Comparison of ENCODE assay signal across 9 cellular contexts in the genomic region with DNA sequence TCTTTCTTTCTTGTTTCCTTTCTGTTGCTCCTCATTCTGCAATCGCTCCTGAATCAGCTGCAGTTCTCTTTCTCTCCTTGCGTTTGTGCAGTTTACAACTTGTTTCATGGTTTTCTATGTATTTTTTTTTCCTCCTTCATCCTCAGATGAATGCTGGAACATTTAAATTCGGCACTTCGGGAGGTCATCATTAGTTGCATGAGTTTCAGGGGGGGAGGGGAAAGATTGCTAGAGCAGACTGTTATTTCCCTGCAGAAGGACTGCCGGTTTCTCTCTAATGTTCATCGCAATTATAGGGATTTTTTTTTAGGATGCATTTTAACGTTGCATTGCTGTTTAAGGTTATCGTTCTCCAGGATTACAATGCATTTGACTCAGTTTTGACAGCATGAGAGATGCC. TPM values are rescaled to one million over a fixed set of nuclear protein-coding genes. Genes with fewer than 3 reads are reported as not detected.
DNase-seq lines count a peak whose midpoint lies in the region; ATAC-seq and TF ChIP-seq lines count a peak whose summit lies in the region.
"Had no signal": no experiment of that assay in that cellular context is flagged by ENCODE, and none has a peak within 500 bp of the region (broad histone marks: within the 10 kb centered on the region; RNA-seq: fewer than 3 reads in every experiment).

No MANE protein-coding gene starts in this region.

- H3K27me3 Mint-ChIP-seq in activated CD8-positive, alpha-beta memory T cell treated with anti-CD3 and anti-CD28 coated beads, Interleukin-2, amount 10 ng/mL, durations not matched to agents 7 days and 5 days: peaks cover 16% of the 10 kb centered on the region
- H3K27me3 Mint-ChIP-seq in activated T-cell treated with anti-CD3 and anti-CD28 coated beads, Interleukin-2, amount 50 U/mL, for 4 hours (ENCODE audit: low read depth): peaks cover 4% of the 10 kb centered on the region

- CTCF ChIA-PET in activated CD8-positive, alpha-beta memory T cell treated with anti-CD3 and anti-CD28 coated beads, Interleukin-2, amount 10 ng/mL, durations not matched to agents 7 days and 5 days (lab: Charles Lee): no interaction called here

- H3K9me3 ChIP-seq in mesodermal cell (ENCODE audit: control insufficient read depth, low read length) (no peaks in the 10 kb centered on the region), tibial nerve (no peaks in the 10 kb centered on the region)

- peak overlapping the region; percentile 25 for H3K4me3 Mint-ChIP-seq in activated CD8-positive, alpha-beta memory T cell treated with anti-CD3 and anti-CD28 coated beads, Interleukin-2, amount 10 ng/mL, durations not matched to agents 7 days and 5 days
- H3K4me3 Mint-ChIP-seq in activated T-cell treated with anti-CD3 and anti-CD28 coated beads, Interleukin-2, amount 50 U/mL, for 4 hours: no peak overlapping the region

- TF ChIP-seq EP300 in tibial nerve (IDR thresholded peaks at IDR 0.05): no peak

- TF ChIP-seq CTCF in coronary artery (IDR thresholded peaks at IDR 0.05): no peak
- no peak for TF ChIP-seq CTCF in tibial nerve (IDR thresholded peaks at IDR 0.05)

- H3K27ac ChIP-seq in coronary artery (no peak overlapping the region), mesodermal cell (ENCODE audit: low read depth, low read length, severe bottlenecking) (no peak overlapping the region), tibial nerve (peak overlapping the region in 1 of 4 donors; percentile 46)

- peak overlapping the region; percentile 69 for H3K4me3 ChIP-seq in coronary artery
- peak overlapping the region; percentile 51 for H3K4me3 ChIP-seq in mesodermal cell (ENCODE audit: extremely low read depth, insufficient read depth, low read length, poor library complexity, severe bottlenecking)
- H3K4me3 ChIP-seq in tibial nerve: peak overlapping the region; percentile 28 to 60 (median 41)

- TF ChIP-seq POLR2A in tibial nerve (IDR thresholded peaks at IDR 0.05): no peak

- WGBS in mesodermal cell (ENCODE audit: insufficient coverage in 2 of 2), 2 experiments: 1 to 7% methylated on average over 5 to 7 of the region's 8 CpGs
- 1 to 3% methylated on average over 8 of the region's 8 CpGs for WGBS in tibial nerve, 2 donors

- no peaks in the 10 kb centered on the region for H3K36me3 Mint-ChIP-seq in activated CD8-positive, alpha-beta memory T cell treated with anti-CD3 and anti-CD28 coated beads, Interleukin-2, amount 10 ng/mL, durations not matched to agents 7 days and 5 days
- H3K36me3 Mint-ChIP-seq in activated T-cell treated with anti-CD3 and anti-CD28 coated beads, Interleukin-2, amount 50 U/mL, for 4 hours (ENCODE audit: insufficient read depth): no peaks in the 10 kb centered on the region

- H3K36me3 ChIP-seq in mesodermal cell (ENCODE audit: control insufficient read depth, insufficient read depth, low read length): no peaks in the 10 kb centered on the region
- H3K36me3 ChIP-seq in tibial nerve: no peaks in the 10 kb centered on the region

- H3K27me3 ChIP-seq in tibial nerve: no peaks in the 10 kb centered on the region

- no peak for DNase-seq in activated CD8-positive, alpha-beta memory T cell treated with anti-CD3 and anti-CD28 coated beads, Interleukin-2, amount 10 ng/mL, durations not matched to agents 7 days and 5 days
- no peak for DNase-seq in activated CD8-positive, alpha-beta memory T cell treated with anti-CD3 and anti-CD28 coated beads for 24 hours
- DNase-seq in coronary artery (ENCODE audit: low spot score) (no peak), tibial nerve (ENCODE audit: low spot score in 2 of 2) (no peak)
- DNase-seq in activated CD4-positive, CD25-positive, alpha-beta regulatory T cell treated with anti-CD3 and anti-CD28 coated beads, Interleukin-2, amount 50 U/mL, for 72 hours: no peak
- DNase-seq in activated T-cell treated with anti-CD3 and anti-CD28 coated beads, Interleukin-2, amount 50 U/mL, for 4 hours: no peak
- DNase-seq: AML-193 had no signal

- H3K4me1 Mint-ChIP-seq in activated CD8-positive, alpha-beta memory T cell treated with anti-CD3 and anti-CD28 coated beads, Interleukin-2, amount 10 ng/mL, durations not matched to agents 7 days and 5 days: peaks cover 3% of the 10 kb centered on the region
- H3K4me1 Mint-ChIP-seq in activated T-cell treated with anti-CD3 and anti-CD28 coated beads, Interleukin-2, amount 50 U/mL, for 4 hours (ENCODE audit: low read depth): no peaks in the 10 kb centered on the region

- no peak overlapping the region for H3K27ac Mint-ChIP-seq in activated CD8-positive, alpha-beta memory T cell treated with anti-CD3 and anti-CD28 coated beads, Interleukin-2, amount 10 ng/mL, durations not matched to agents 7 days and 5 days

- H3K4me1 ChIP-seq in mesodermal cell (ENCODE audit: control insufficient read depth, insufficient read depth, low read length, poor library complexity, severe bottlenecking): no peaks in the 10 kb centered on the region
- H3K4me1 ChIP-seq in tibial nerve: peaks cover 0 to 26% (median 4%) of the 10 kb centered on the region in 4 donors

- no peaks in the 10 kb centered on the region for H3K9me3 Mint-ChIP-seq in activated CD8-positive, alpha-beta memory T cell treated with anti-CD3 and anti-CD28 coated beads, Interleukin-2, amount 10 ng/mL, durations not matched to agents 7 days and 5 days (ENCODE audit: low read depth)
- H3K9me3 Mint-ChIP-seq in activated T-cell treated with anti-CD3 and anti-CD28 coated beads, Interleukin-2, amount 50 U/mL, for 4 hours: no peaks in the 10 kb centered on the region

- no peak for ATAC-seq in activated CD8-positive, alpha-beta memory T cell treated with anti-CD3 and anti-CD28 coated beads, Interleukin-2, amount 10 ng/mL, durations not matched to agents 7 days and 5 days
- ATAC-seq in GM21360 (IDR thresholded peaks at IDR 0.05; ENCODE audit: unreplicated experiment): no peak
- no peak for ATAC-seq in activated T-cell treated with anti-CD3 and anti-CD28 coated beads, Interleukin-2, amount 50 U/mL, for 4 hours

RNA-seq across cellular contexts. Expression of gene TENM2, which starts 0.7 kb away (rescaled TPM):
- not detected for total RNA-seq in activated CD8-positive, alpha-beta memory T cell treated with anti-CD3 and anti-CD28 coated beads, Interleukin-2, amount 10 ng/mL, durations not matched to agents 7 days and 5 days
- 2.2 TPM for polyA plus RNA-seq in mesodermal cell (2013, experiment 1 of 2)
- 0.76 TPM for polyA plus RNA-seq in mesodermal cell (2013, experiment 2 of 2)
- 10 to 100 TPM; 13.8 to 31.5 (median 23.8) TPM for total RNA-seq in tibial nerve
- total RNA-seq in activated T-cell treated with anti-CD3 and anti-CD28 coated beads, Interleukin-2, amount 50 U/mL, for 4 hours: under 1 TPM in 1 of 3 donors, not detected in 2; 0.47 TPM

Comparison
In these comparisons a context has a peak if more than half of its experiments do, and no peak if none do; other contexts are left out.
1. RNA of gene TENM2, which starts 0.7 kb away (total RNA-seq): 13.8 to 31.5 TPM in tibial nerve; 0.47 TPM in activated T-cell treated with anti-CD3 and anti-CD28 coated beads, Interleukin-2, amount 50 U/mL, for 4 hours and not detected in activated CD8-positive, alpha-beta memory T cell treated with anti-CD3 and anti-CD28 coated beads, Interleukin-2, amount 10 ng/mL, durations not matched to agents 7 days and 5 days; every median in the first group is over 10 times any median in the second.
2. Peak in every context shown above with its lines, with median percentiles within 50 percentile points of each other: H3K4me3 ChIP-seq.